Comparison of ENCODE assay signal across 1 cellular context in the genomic region with DNA sequence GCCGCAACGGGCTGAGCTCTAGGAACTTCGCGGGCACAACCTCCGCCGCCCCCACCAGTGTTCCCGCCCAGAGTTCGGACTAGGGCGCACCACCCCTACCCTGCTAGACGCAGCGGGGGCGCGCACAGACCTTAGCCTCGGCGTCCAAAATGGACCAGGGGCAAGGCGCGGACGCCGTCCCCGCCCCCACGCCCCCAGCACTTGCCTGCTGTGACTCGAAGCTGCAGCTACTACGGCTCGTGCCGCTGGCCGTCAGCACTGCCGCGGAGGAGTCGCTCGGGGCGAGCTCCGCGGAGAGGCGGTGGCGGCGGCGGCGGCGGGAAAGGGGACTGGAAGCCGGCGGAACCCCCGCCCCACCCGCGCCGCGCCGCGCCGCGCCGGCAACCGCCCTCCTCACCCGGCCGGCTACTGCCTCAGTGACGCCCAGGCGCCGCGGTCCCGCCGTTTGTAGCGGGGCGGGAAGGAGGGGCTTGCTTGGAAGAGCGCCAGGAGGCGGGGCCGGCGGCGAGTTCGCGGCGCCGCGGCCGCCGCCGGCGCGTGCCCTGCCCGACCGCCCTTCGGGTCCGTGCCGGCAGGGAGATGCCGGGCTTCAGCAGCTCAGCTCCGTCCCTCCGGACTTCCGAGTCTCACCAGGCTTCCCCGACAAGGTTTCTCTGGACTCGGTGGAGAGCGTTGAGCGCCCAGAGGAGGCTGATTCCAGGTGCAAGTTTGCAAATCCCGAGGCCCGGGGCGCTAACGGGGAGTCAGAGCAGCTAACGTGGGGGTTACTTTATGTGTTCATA.
TF ChIP-seq lines count a peak whose summit lies in the region.

No MANE protein-coding gene starts in this region.

TF ChIP-seq in WTC11, 78 proteins besides CTCF, POLR2A, EP300 and RAD21 (continued from another document):
- TF ChIP-seq, protein P1, sequence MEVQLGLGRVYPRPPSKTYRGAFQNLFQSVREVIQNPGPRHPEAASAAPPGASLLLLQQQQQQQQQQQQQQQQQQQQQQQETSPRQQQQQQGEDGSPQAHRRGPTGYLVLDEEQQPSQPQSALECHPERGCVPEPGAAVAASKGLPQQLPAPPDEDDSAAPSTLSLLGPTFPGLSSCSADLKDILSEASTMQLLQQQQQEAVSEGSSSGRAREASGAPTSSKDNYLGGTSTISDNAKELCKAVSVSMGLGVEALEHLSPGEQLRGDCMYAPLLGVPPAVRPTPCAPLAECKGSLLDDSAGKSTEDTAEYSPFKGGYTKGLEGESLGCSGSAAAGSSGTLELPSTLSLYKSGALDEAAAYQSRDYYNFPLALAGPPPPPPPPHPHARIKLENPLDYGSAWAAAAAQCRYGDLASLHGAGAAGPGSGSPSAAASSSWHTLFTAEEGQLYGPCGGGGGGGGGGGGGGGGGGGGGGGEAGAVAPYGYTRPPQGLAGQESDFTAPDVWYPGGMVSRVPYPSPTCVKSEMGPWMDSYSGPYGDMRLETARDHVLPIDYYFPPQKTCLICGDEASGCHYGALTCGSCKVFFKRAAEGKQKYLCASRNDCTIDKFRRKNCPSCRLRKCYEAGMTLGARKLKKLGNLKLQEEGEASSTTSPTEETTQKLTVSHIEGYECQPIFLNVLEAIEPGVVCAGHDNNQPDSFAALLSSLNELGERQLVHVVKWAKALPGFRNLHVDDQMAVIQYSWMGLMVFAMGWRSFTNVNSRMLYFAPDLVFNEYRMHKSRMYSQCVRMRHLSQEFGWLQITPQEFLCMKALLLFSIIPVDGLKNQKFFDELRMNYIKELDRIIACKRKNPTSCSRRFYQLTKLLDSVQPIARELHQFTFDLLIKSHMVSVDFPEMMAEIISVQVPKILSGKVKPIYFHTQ (CRISPR knock-in tag; IDR thresholded peaks at IDR 0.05): no peak
- no peak for TF ChIP-seq ZNF219 (CRISPR knock-in tag; IDR thresholded peaks at IDR 0.05; ENCODE audit: borderline replicate concordance)
- no peak for TF ChIP-seq SOX15 (CRISPR knock-in tag; IDR thresholded peaks at IDR 0.05)
- TF ChIP-seq GTF2I (CRISPR knock-in tag; conservative IDR thresholded peaks at IDR 0.05): no peak
- TF ChIP-seq ESRRA (CRISPR knock-in tag; IDR thresholded peaks at IDR 0.05; ENCODE audit: borderline replicate concordance): 0 out of 2 replicates have a peak, but pooled peaks have one; percentile 21
- TF ChIP-seq, protein P2, sequence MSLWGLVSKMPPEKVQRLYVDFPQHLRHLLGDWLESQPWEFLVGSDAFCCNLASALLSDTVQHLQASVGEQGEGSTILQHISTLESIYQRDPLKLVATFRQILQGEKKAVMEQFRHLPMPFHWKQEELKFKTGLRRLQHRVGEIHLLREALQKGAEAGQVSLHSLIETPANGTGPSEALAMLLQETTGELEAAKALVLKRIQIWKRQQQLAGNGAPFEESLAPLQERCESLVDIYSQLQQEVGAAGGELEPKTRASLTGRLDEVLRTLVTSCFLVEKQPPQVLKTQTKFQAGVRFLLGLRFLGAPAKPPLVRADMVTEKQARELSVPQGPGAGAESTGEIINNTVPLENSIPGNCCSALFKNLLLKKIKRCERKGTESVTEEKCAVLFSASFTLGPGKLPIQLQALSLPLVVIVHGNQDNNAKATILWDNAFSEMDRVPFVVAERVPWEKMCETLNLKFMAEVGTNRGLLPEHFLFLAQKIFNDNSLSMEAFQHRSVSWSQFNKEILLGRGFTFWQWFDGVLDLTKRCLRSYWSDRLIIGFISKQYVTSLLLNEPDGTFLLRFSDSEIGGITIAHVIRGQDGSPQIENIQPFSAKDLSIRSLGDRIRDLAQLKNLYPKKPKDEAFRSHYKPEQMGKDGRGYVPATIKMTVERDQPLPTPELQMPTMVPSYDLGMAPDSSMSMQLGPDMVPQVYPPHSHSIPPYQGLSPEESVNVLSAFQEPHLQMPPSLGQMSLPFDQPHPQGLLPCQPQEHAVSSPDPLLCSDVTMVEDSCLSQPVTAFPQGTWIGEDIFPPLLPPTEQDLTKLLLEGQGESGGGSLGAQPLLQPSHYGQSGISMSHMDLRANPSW (CRISPR knock-in tag; conservative IDR thresholded peaks at IDR 0.05; ENCODE audit: low read depth): no peak
- TF ChIP-seq FOXJ3 (CRISPR knock-in tag; IDR thresholded peaks at IDR 0.05; ENCODE audit: borderline replicate concordance): no peak
